Comparison of ENCODE assay signal across 30 cellular contexts in the genomic region with DNA sequence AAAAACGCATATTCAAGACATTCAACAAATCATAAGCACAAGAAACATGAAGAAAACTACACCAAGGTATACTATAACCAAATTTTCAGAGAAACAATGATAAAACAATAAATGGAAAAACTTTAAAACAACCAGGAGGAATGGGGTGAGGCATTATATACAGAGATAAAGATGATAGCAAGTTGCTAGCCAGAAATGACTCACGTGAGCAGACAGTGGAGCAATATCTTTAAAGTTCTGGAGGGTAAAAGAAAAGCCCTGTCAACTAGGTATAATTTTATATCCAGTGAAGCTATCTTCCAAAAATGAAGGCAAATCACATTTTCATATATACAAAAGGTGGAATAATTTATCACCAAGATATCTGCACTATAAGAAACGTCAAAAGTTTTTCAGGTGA.
"Had no signal": no experiment of that assay in that cellular context is flagged by ENCODE, and none has a peak within 500 bp of the region (broad histone marks: within the 10 kb centered on the region; RNA-seq: fewer than 3 reads in every experiment).

No MANE protein-coding gene starts in this region.

- H3K9me3 Mint-ChIP-seq: activated CD4-positive, alpha-beta memory T cell treated with anti-CD3 and anti-CD28 coated beads, Interleukin-2, amount 10 ng/mL, durations not matched to agents 7 days and 5 days; activated CD4-positive, alpha-beta T cell treated with anti-CD3 and anti-CD28 coated beads, Interleukin-2, amount 10 ng/mL, durations not matched to agents 7 days and 5 days; activated naive CD4-positive, alpha-beta T cell treated with anti-CD3 and anti-CD28 coated beads, Interleukin-2, amount 10 ng/mL, durations not matched to agents 7 days and 5 days; activated naive CD4-positive, alpha-beta T cell treated with anti-CD3 and anti-CD28 coated beads, Interleukin-2, amount 50 U/mL, for 72 hours; activated T-cell treated with anti-CD3 and anti-CD28 coated beads, Interleukin-2, amount 50 U/mL, for 24 hours; activated T-cell treated with anti-CD3 and anti-CD28 coated beads, Interleukin-2, amount 50 U/mL, for 72 hours had no signal

- H3K27me3 ChIP-seq: body of pancreas, hepatocyte had no signal

- H3K79me2 ChIP-seq: hepatocyte had no signal

- H3K27ac Mint-ChIP-seq: activated CD4-positive, alpha-beta memory T cell treated with anti-CD3 and anti-CD28 coated beads, Interleukin-2, amount 10 ng/mL, durations not matched to agents 7 days and 5 days; activated CD4-positive, alpha-beta T cell treated with anti-CD3 and anti-CD28 coated beads, Interleukin-2, amount 10 ng/mL, durations not matched to agents 7 days and 5 days; activated naive CD4-positive, alpha-beta T cell treated with anti-CD3 and anti-CD28 coated beads, Interleukin-2, amount 10 ng/mL, durations not matched to agents 7 days and 5 days; activated naive CD4-positive, alpha-beta T cell treated with anti-CD3 and anti-CD28 coated beads, Interleukin-2, amount 50 U/mL, for 72 hours; activated T-cell treated with anti-CD3 and anti-CD28 coated beads, Interleukin-2, amount 50 U/mL, for 24 hours; activated T-cell treated with anti-CD3 and anti-CD28 coated beads, Interleukin-2, amount 50 U/mL, for 72 hours; endodermal cell; WTC11 had no signal

- FAIRE-seq: colon had no signal

- ATAC-seq: activated naive CD4-positive, alpha-beta T cell treated with anti-CD3 and anti-CD28 coated beads, Interleukin-2, amount 50 U/mL, for 72 hours; activated T-cell treated with anti-CD3 and anti-CD28 coated beads, Interleukin-2, amount 50 U/mL, for 72 hours; body of pancreas; gastroesophageal sphincter; heart right ventricle; WTC11 had no signal

- H3K4me3 ChIP-seq: body of pancreas, dorsolateral prefrontal cortex, esophagus squamous epithelium, gastroesophageal sphincter, heart right ventricle, hepatocyte had no signal

- H3K36me3 Mint-ChIP-seq: activated naive CD4-positive, alpha-beta T cell treated with anti-CD3 and anti-CD28 coated beads, Interleukin-2, amount 10 ng/mL, durations not matched to agents 7 days and 5 days; activated naive CD4-positive, alpha-beta T cell treated with anti-CD3 and anti-CD28 coated beads, Interleukin-2, amount 50 U/mL, for 72 hours; WTC11 had no signal

- H3K4me3 Mint-ChIP-seq: activated CD4-positive, alpha-beta memory T cell treated with anti-CD3 and anti-CD28 coated beads, Interleukin-2, amount 10 ng/mL, durations not matched to agents 7 days and 5 days; activated CD4-positive, alpha-beta T cell treated with anti-CD3 and anti-CD28 coated beads, Interleukin-2, amount 10 ng/mL, durations not matched to agents 7 days and 5 days; activated naive CD4-positive, alpha-beta T cell treated with anti-CD3 and anti-CD28 coated beads, Interleukin-2, amount 10 ng/mL, durations not matched to agents 7 days and 5 days; activated T-cell treated with anti-CD3 and anti-CD28 coated beads, Interleukin-2, amount 50 U/mL, for 24 hours; activated T-cell treated with anti-CD3 and anti-CD28 coated beads, Interleukin-2, amount 50 U/mL, for 72 hours; endodermal cell; WTC11 had no signal

- H3K9me3 ChIP-seq: body of pancreas, esophagus squamous epithelium, gastroesophageal sphincter, heart right ventricle had no signal

- H3K27ac ChIP-seq: body of pancreas, dorsolateral prefrontal cortex, epithelial cell of prostate, gastroesophageal sphincter, heart right ventricle, hepatocyte, VCaP had no signal

- H2AFZ ChIP-seq: hepatocyte had no signal

- H3K4me2 ChIP-seq: hepatocyte had no signal

- H3K36me3 ChIP-seq: esophagus squamous epithelium, gastroesophageal sphincter, heart right ventricle had no signal

- H3K4me1 ChIP-seq: body of pancreas, gastroesophageal sphincter, heart right ventricle had no signal

- DNase-seq: activated CD4-positive, alpha-beta memory T cell treated with anti-CD3 and anti-CD28 coated beads, Interleukin-2, amount 10 ng/mL, durations not matched to agents 7 days and 5 days; activated CD4-positive, alpha-beta T cell treated with anti-CD3 and anti-CD28 coated beads for 1 hour; activated CD4-positive, alpha-beta T cell treated with anti-CD3 and anti-CD28 coated beads for 4 hours; activated CD4-positive, alpha-beta T cell treated with anti-CD3 and anti-CD28 coated beads, Interleukin-2, amount 10 ng/mL, durations not matched to agents 7 days and 5 days; activated CD4-positive, alpha-beta T cell treated with anti-CD3 and anti-CD28 coated beads, Interleukin-2, amount 50 U/mL, for 4 hours; activated CD8-positive, alpha-beta memory T cell treated with anti-CD3 and anti-CD28 coated beads, Interleukin-2, amount 50 U/mL, for 48 hours; activated gamma-delta T cell; activated naive CD4-positive, alpha-beta T cell; activated naive CD4-positive, alpha-beta T cell treated with anti-CD3 and anti-CD28 coated beads, Interleukin-2, amount 10 ng/mL, durations not matched to agents 7 days and 5 days; activated T-cell treated with anti-CD3 and anti-CD28 coated beads for 4 hours; activated T-cell treated with anti-CD3 and anti-CD28 coated beads, Interleukin-2, amount 50 U/mL, for 24 hours; activated T-cell treated with anti-CD3 and anti-CD28 coated beads, Interleukin-2, amount 50 U/mL, for 72 hours; amygdala; aorta; body of pancreas; caudate nucleus; dorsolateral prefrontal cortex; effector memory CD4-positive, alpha-beta T cell; endodermal cell; esophagus squamous epithelium; foreskin melanocyte; heart right ventricle; T-helper 2 cell had no signal
